ENCODE assay signal across 39 cellular contexts in the genomic region with DNA sequence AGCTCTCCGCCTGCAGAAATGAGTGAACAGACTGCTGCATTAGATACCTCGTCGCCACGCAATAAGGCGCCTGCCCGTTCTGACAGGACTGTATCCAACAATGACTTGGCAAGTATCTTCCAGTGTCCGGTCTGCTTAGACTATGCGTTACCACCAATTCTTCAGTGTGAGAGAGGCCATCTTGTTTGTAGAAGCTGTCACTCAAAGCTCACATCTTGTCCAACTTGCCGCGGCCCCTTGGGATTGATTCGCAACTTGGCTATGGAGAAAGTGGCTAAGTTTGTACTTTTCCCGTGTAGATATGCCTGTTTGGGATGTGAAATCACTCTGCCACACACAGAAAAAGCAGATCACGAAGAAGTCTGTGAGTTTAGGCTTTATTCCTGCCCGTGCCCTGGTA.
"Had no signal": no experiment of that assay in that cellular context is flagged by ENCODE, and none has a peak within 500 bp of the region (broad histone marks: within the 10 kb centered on the region; RNA-seq: fewer than 3 reads in every experiment).

No MANE protein-coding gene starts in this region.

- H3K4me3 ChIP-seq: adrenal gland, ascending aorta, body of pancreas, breast epithelium, cardiac muscle cell had no signal

- H3K27ac Mint-ChIP-seq: activated naive CD4-positive, alpha-beta T cell treated with anti-CD3 and anti-CD28 coated beads for 36 hours; activated naive CD4-positive, alpha-beta T cell treated with anti-CD3 and anti-CD28 coated beads, Interleukin-2, amount 10 ng/mL, durations not matched to agents 7 days and 5 days; activated naive CD4-positive, alpha-beta T cell treated with anti-CD3 and anti-CD28 coated beads, Interleukin-2, amount 50 U/mL, for 24 hours; activated naive CD4-positive, alpha-beta T cell treated with anti-CD3 and anti-CD28 coated beads, Interleukin-2, amount 50 U/mL, for 72 hours; activated naive CD8-positive, alpha-beta T cell; activated naive CD8-positive, alpha-beta T cell treated with anti-CD3 and anti-CD28 coated beads for 36 hours; activated naive CD8-positive, alpha-beta T cell treated with anti-CD3 and anti-CD28 coated beads, Interleukin-2, amount 10 ng/mL, durations not matched to agents 7 days and 5 days; activated naive CD8-positive, alpha-beta T cell treated with anti-CD3 and anti-CD28 coated beads, Interleukin-2, amount 50 U/mL, for 24 hours; activated T-cell treated with anti-CD3 and anti-CD28 coated beads, Interleukin-2, amount 50 U/mL, for 24 hours; activated T-cell treated with anti-CD3 and anti-CD28 coated beads, Interleukin-2, amount 50 U/mL, for 72 hours; activated T-helper 1 cell treated with anti-CD3 and anti-CD28 coated beads, Interleukin-12 subunit alpha, Interleukin-12 subunit beta, Interleukin-2, Interleukin-4 antibody, amounts not matched to agents 30 ng/mL and 10 ng/mL and 1 ng/mL, durations not matched to agents 14 hours and 24 hours and 36 hours; activated T-helper 17 cell treated with anti-CD3 and anti-CD28 coated beads, Interleukin-2, amount 50 U/mL, for 72 hours; activated T-helper 2 cell treated with anti-CD3 and anti-CD28 coated beads, Interferon-gamma antibody, Interleukin-2, Interleukin-4, amounts not matched to agents 10 μg/mL and 5 μg/mL and 100 μg/mL, durations not matched to agents 14 hours and 24 hours and 36 hours; brain had no signal

- H3K9me3 Mint-ChIP-seq: activated naive CD4-positive, alpha-beta T cell treated with anti-CD3 and anti-CD28 coated beads, Interleukin-2, amount 50 U/mL, for 24 hours; activated naive CD4-positive, alpha-beta T cell treated with anti-CD3 and anti-CD28 coated beads, Interleukin-2, amount 50 U/mL, for 72 hours; activated naive CD8-positive, alpha-beta T cell treated with anti-CD3 and anti-CD28 coated beads for 36 hours; activated naive CD8-positive, alpha-beta T cell treated with anti-CD3 and anti-CD28 coated beads, Interleukin-2, amount 10 ng/mL, durations not matched to agents 7 days and 5 days; activated naive CD8-positive, alpha-beta T cell treated with anti-CD3 and anti-CD28 coated beads, Interleukin-2, amount 50 U/mL, for 24 hours; activated T-helper 1 cell treated with anti-CD3 and anti-CD28 coated beads, Interleukin-12 subunit alpha, Interleukin-12 subunit beta, Interleukin-2, Interleukin-4 antibody, amounts not matched to agents 30 ng/mL and 10 ng/mL and 1 ng/mL, durations not matched to agents 14 hours and 24 hours and 36 hours; activated T-helper 17 cell treated with anti-CD3 and anti-CD28 coated beads, Interleukin-2, amount 50 U/mL, for 72 hours; activated T-helper 2 cell treated with anti-CD3 and anti-CD28 coated beads, Interferon-gamma antibody, Interleukin-2, Interleukin-4, amounts not matched to agents 10 μg/mL and 5 μg/mL and 100 μg/mL, durations not matched to agents 14 hours and 24 hours and 36 hours had no signal

- H3K27me3 Mint-ChIP-seq: activated naive CD4-positive, alpha-beta T cell treated with anti-CD3 and anti-CD28 coated beads, Interleukin-2, amount 10 ng/mL, durations not matched to agents 7 days and 5 days; activated naive CD4-positive, alpha-beta T cell treated with anti-CD3 and anti-CD28 coated beads, Interleukin-2, amount 50 U/mL, for 24 hours; activated naive CD8-positive, alpha-beta T cell; activated naive CD8-positive, alpha-beta T cell treated with anti-CD3 and anti-CD28 coated beads for 36 hours; activated naive CD8-positive, alpha-beta T cell treated with anti-CD3 and anti-CD28 coated beads, Interleukin-2, amount 10 ng/mL, durations not matched to agents 7 days and 5 days; activated naive CD8-positive, alpha-beta T cell treated with anti-CD3 and anti-CD28 coated beads, Interleukin-2, amount 50 U/mL, for 24 hours; activated T-cell treated with anti-CD3 and anti-CD28 coated beads, Interleukin-2, amount 50 U/mL, for 24 hours; activated T-helper 17 cell treated with anti-CD3 and anti-CD28 coated beads, Interleukin-2, amount 50 U/mL, for 72 hours; brain; central memory CD8-positive, alpha-beta T cell had no signal

- H3K36me3 ChIP-seq: adrenal gland, ascending aorta, brain microvascular endothelial cell, breast epithelium, cardiac muscle cell had no signal

- FAIRE-seq: bronchial epithelial cell had no signal

- H3K27ac ChIP-seq: adrenal gland, ascending aorta, body of pancreas, brain microvascular endothelial cell, breast epithelium, cardiac muscle cell had no signal

- H3K27me3 ChIP-seq: adrenal gland, ascending aorta, body of pancreas, brain microvascular endothelial cell, breast epithelium, cardiac muscle cell had no signal

- H3K9me3 ChIP-seq: adrenal gland, body of pancreas had no signal

- H3K4me1 Mint-ChIP-seq: activated naive CD4-positive, alpha-beta T cell treated with anti-CD3 and anti-CD28 coated beads, Interleukin-2, amount 10 ng/mL, durations not matched to agents 7 days and 5 days; activated naive CD4-positive, alpha-beta T cell treated with anti-CD3 and anti-CD28 coated beads, Interleukin-2, amount 50 U/mL, for 24 hours; activated naive CD8-positive, alpha-beta T cell treated with anti-CD3 and anti-CD28 coated beads for 36 hours; activated naive CD8-positive, alpha-beta T cell treated with anti-CD3 and anti-CD28 coated beads, Interleukin-2, amount 10 ng/mL, durations not matched to agents 7 days and 5 days; activated naive CD8-positive, alpha-beta T cell treated with anti-CD3 and anti-CD28 coated beads, Interleukin-2, amount 50 U/mL, for 24 hours; activated T-helper 17 cell treated with anti-CD3 and anti-CD28 coated beads, Interleukin-2, amount 50 U/mL, for 72 hours; brain; central memory CD8-positive, alpha-beta T cell had no signal

- H3K4me3 Mint-ChIP-seq: activated naive CD4-positive, alpha-beta T cell treated with anti-CD3 and anti-CD28 coated beads for 36 hours; activated naive CD4-positive, alpha-beta T cell treated with anti-CD3 and anti-CD28 coated beads, Interleukin-2, amount 10 ng/mL, durations not matched to agents 7 days and 5 days; activated naive CD4-positive, alpha-beta T cell treated with anti-CD3 and anti-CD28 coated beads, Interleukin-2, amount 50 U/mL, for 24 hours; activated naive CD8-positive, alpha-beta T cell; activated naive CD8-positive, alpha-beta T cell treated with anti-CD3 and anti-CD28 coated beads for 36 hours; activated naive CD8-positive, alpha-beta T cell treated with anti-CD3 and anti-CD28 coated beads, Interleukin-2, amount 10 ng/mL, durations not matched to agents 7 days and 5 days; activated naive CD8-positive, alpha-beta T cell treated with anti-CD3 and anti-CD28 coated beads, Interleukin-2, amount 50 U/mL, for 24 hours; activated T-cell treated with anti-CD3 and anti-CD28 coated beads, Interleukin-2, amount 50 U/mL, for 24 hours; activated T-cell treated with anti-CD3 and anti-CD28 coated beads, Interleukin-2, amount 50 U/mL, for 4 hours; activated T-cell treated with anti-CD3 and anti-CD28 coated beads, Interleukin-2, amount 50 U/mL, for 72 hours; activated T-helper 1 cell treated with anti-CD3 and anti-CD28 coated beads, Interleukin-12 subunit alpha, Interleukin-12 subunit beta, Interleukin-2, Interleukin-4 antibody, amounts not matched to agents 30 ng/mL and 10 ng/mL and 1 ng/mL, durations not matched to agents 14 hours and 24 hours and 36 hours; activated T-helper 17 cell treated with anti-CD3 and anti-CD28 coated beads, Interleukin-2, amount 50 U/mL, for 72 hours; brain; central memory CD8-positive, alpha-beta T cell had no signal

- H3K36me3 Mint-ChIP-seq: activated naive CD4-positive, alpha-beta T cell treated with anti-CD3 and anti-CD28 coated beads, Interleukin-2, amount 10 ng/mL, durations not matched to agents 7 days and 5 days; activated naive CD4-positive, alpha-beta T cell treated with anti-CD3 and anti-CD28 coated beads, Interleukin-2, amount 50 U/mL, for 24 hours; activated naive CD4-positive, alpha-beta T cell treated with anti-CD3 and anti-CD28 coated beads, Interleukin-2, amount 50 U/mL, for 72 hours; activated naive CD8-positive, alpha-beta T cell; activated naive CD8-positive, alpha-beta T cell treated with anti-CD3 and anti-CD28 coated beads for 36 hours; activated naive CD8-positive, alpha-beta T cell treated with anti-CD3 and anti-CD28 coated beads, Interleukin-2, amount 10 ng/mL, durations not matched to agents 7 days and 5 days; brain had no signal

- ATAC-seq: activated naive CD4-positive, alpha-beta T cell treated with anti-CD3 and anti-CD28 coated beads, Interleukin-2, amount 50 U/mL, for 72 hours; activated naive CD8-positive, alpha-beta T cell treated with anti-CD3 and anti-CD28 coated beads, Interleukin-2, amount 50 U/mL, for 24 hours; activated T-cell treated with anti-CD3 and anti-CD28 coated beads, Interleukin-2, amount 50 U/mL, for 4 hours; activated T-cell treated with anti-CD3 and anti-CD28 coated beads, Interleukin-2, amount 50 U/mL, for 72 hours; activated T-helper 17 cell treated with anti-CD3 and anti-CD28 coated beads, Interleukin-2, amount 50 U/mL, for 72 hours; body of pancreas had no signal

- DNase-seq: activated effector memory CD4-positive, alpha-beta T cell treated with anti-CD3 and anti-CD28 coated beads, Interleukin-2, amount 50 U/mL, for 16 hours; activated effector memory CD4-positive, alpha-beta T cell treated with Interleukin-2 at 50 U/mL for 16 hours; activated gamma-delta T cell; activated gamma-delta T cell treated with Interleukin-2 at 50 U/mL for 16 hours; activated naive CD4-positive, alpha-beta T cell; activated naive CD4-positive, alpha-beta T cell treated with anti-CD3 and anti-CD28 coated beads for 36 hours; activated naive CD4-positive, alpha-beta T cell treated with anti-CD3 and anti-CD28 coated beads, Interleukin-2, amount 10 ng/mL, durations not matched to agents 7 days and 5 days; activated naive CD4-positive, alpha-beta T cell treated with anti-CD3 and anti-CD28 coated beads, Interleukin-2, amount 50 U/mL, for 16 hours; activated naive CD4-positive, alpha-beta T cell treated with Interleukin-2 at 50 U/mL for 16 hours; activated naive CD8-positive, alpha-beta T cell treated with anti-CD3 and anti-CD28 coated beads for 36 hours; activated naive CD8-positive, alpha-beta T cell treated with anti-CD3 and anti-CD28 coated beads, Interleukin-2, amount 10 ng/mL, durations not matched to agents 7 days and 5 days; activated naive CD8-positive, alpha-beta T cell treated with anti-CD3 and anti-CD28 coated beads, Interleukin-2, amount 50 U/mL, for 24 hours; activated T-cell treated with anti-CD3 and anti-CD28 coated beads, Interleukin-2, amount 50 U/mL, for 1 hour; activated T-cell treated with anti-CD3 and anti-CD28 coated beads, Interleukin-2, amount 50 U/mL, for 24 hours; activated T-cell treated with anti-CD3 and anti-CD28 coated beads, Interleukin-2, amount 50 U/mL, for 4 hours; activated T-cell treated with anti-CD3 and anti-CD28 coated beads, Interleukin-2, amount 50 U/mL, for 48 hours; activated T-cell treated with anti-CD3 and anti-CD28 coated beads, Interleukin-2, amount 50 U/mL, for 72 hours; adrenal gland; amniotic stem cell; amygdala; anterior cingulate cortex; aorta; body of pancreas; brain microvascular endothelial cell; caudate nucleus; central memory CD4-positive, alpha-beta T cell; cerebellar nuclear complex had no signal

- H3K4me1 ChIP-seq: adrenal gland, ascending aorta, body of pancreas, breast epithelium had no signal
